In genomic region chr6:46376562-46376969, GRCh38 we compare ENCODE assay signal across 9 cellular contexts.
DNase-seq lines count a peak whose midpoint lies in the region; ATAC-seq and TF ChIP-seq lines count a peak whose summit lies in the region.
"Had no signal": no experiment of that assay in that cellular context is flagged by ENCODE, and none has a peak within 500 bp of the region (broad histone marks: within the 10 kb centered on the region; RNA-seq: fewer than 3 reads in every experiment).

No MANE protein-coding gene starts in this region.

- H3K9me3 ChIP-seq in Karpas-422 (ENCODE audit: low read length) (no peaks in the 10 kb centered on the region), Caco-2 (no peaks in the 10 kb centered on the region)

- H3K4ac ChIP-seq in mesendoderm (ENCODE audit: low read depth, low read length), result no peak overlapping the region

- no peak overlapping the region for H3K56ac ChIP-seq in mesendoderm (ENCODE audit: low read length)

- H3K27ac Mint-ChIP-seq in immature natural killer cell (peak overlapping the region; percentile 68 to 91 (median 80)), Caco-2 (ENCODE audit: unreplicated experiment) (no peak overlapping the region)

- no peak overlapping the region for H4K8ac ChIP-seq in mesendoderm (ENCODE audit: low read depth, low read length)

- H3K9ac ChIP-seq in Karpas-422 (ENCODE audit: low read length) (peak overlapping the region; percentile 64), mesendoderm (ENCODE audit: low read length) (no peak overlapping the region)

- H3K36me3 ChIP-seq in Karpas-422 (ENCODE audit: insufficient read depth, low read length) (no peaks in the 10 kb centered on the region), mesendoderm (ENCODE audit: control insufficient read depth, insufficient read depth, low read length) (no peaks in the 10 kb centered on the region), Caco-2 (ENCODE audit: control insufficient read depth, insufficient read depth, low read length) (no peaks in the 10 kb centered on the region)

- POLR2A ChIA-PET in Caco-2 (lab: Charles Lee), result no interaction called here

- no peaks in the 10 kb centered on the region for H3K79me1 ChIP-seq in mesendoderm (ENCODE audit: low read length)

- no peak overlapping the region for H2BK5ac ChIP-seq in mesendoderm (ENCODE audit: low read length)

- no peak overlapping the region for H4K5ac ChIP-seq in mesendoderm (ENCODE audit: low read length)

- no TSS peak for BruUV-seq in Caco-2 (replicated peaks; lab: Mats Ljungman, UMichigan)

- H3K4me1 Mint-ChIP-seq in immature natural killer cell (peaks cover 23 to 28% of the 10 kb centered on the region in 2 donors), Caco-2 (ENCODE audit: low read depth, unreplicated experiment) (no peaks in the 10 kb centered on the region)

- no peak overlapping the region for H2BK15ac ChIP-seq in mesendoderm (replicated peaks; ENCODE audit: low read depth)

- H2BK120ac ChIP-seq in mesendoderm (ENCODE audit: low read depth, low read length), result no peak overlapping the region

- ATAC-seq in GM18861 (IDR thresholded peaks at IDR 0.05; ENCODE audit: unreplicated experiment) (peak; percentile 81), HG02571 (IDR thresholded peaks at IDR 0.05; ENCODE audit: unreplicated experiment) (peak; percentile 91)

- H3K4me1 ChIP-seq in Karpas-422 (ENCODE audit: low read length) (peaks cover 57% of the 10 kb centered on the region), mesendoderm (ENCODE audit: control insufficient read depth, low read depth, low read length) (no peaks in the 10 kb centered on the region), Caco-2 (no peaks in the 10 kb centered on the region)

- no peak overlapping the region for H3K23ac ChIP-seq in mesendoderm (ENCODE audit: low read length)

- H3K27me3 Mint-ChIP-seq in immature natural killer cell (ENCODE audit: low read depth in 3 of 3) (no peaks in the 10 kb centered on the region), Caco-2 (ENCODE audit: insufficient read depth, unreplicated experiment) (peaks cover 10% of the 10 kb centered on the region)

- intact Hi-C loops in Caco-2 (cut with micrococcal nuclease; ENCODE audit: unreplicated experiment), result no loop called here

- H3K18ac ChIP-seq in mesendoderm (ENCODE audit: low read length), result no peak overlapping the region

- H3K4me3 Mint-ChIP-seq in immature natural killer cell (peak overlapping the region; percentile 72 to 83 (median 79)), Caco-2 (ENCODE audit: unreplicated experiment) (no peak overlapping the region)

- peak overlapping the region; percentile 79 for H3K4me2 ChIP-seq in Karpas-422 (ENCODE audit: low read depth, low read length, poor library complexity, severe bottlenecking)
- H3K4me2 ChIP-seq in mesendoderm (ENCODE audit: low read length), result no peak overlapping the region

- peaks cover 0 to 5% (median 0%) of the 10 kb centered on the region in 3 donors for H3K36me3 Mint-ChIP-seq in immature natural killer cell
- no peaks in the 10 kb centered on the region for H3K36me3 Mint-ChIP-seq in Caco-2 (ENCODE audit: insufficient read depth, unreplicated experiment)

- H2AK5ac ChIP-seq in mesendoderm (ENCODE audit: low read length), result no peak overlapping the region

- H3K9me2 ChIP-seq in Karpas-422 (replicated peaks; ENCODE audit: insufficient read depth, low read length), result no peaks in the 10 kb centered on the region

- TF ChIP-seq CTCF in Caco-2 (IDR thresholded peaks at IDR 0.05; ENCODE audit: insufficient read depth in 1 of 2, low read depth in 1 of 2, low read length in 1 of 2, severe bottlenecking in 1 of 2, unreplicated experiment in 1 of 2), result no peak

- DNase-seq in Karpas-422, result peak; percentile 85
- peak; percentile 8 to 22 (median 9) for DNase-seq in immature natural killer cell
- no peak for DNase-seq in NCI-H1930 (lab: John Stamatoyannopoulos, UW)
- DNase-seq in NCI-H146 treated with DMSO at 0.1 percent for 48 hours (lab: John Stamatoyannopoulos, UW; ENCODE audit: unreplicated experiment), result no peak
- no peak for DNase-seq in mesendoderm
- DNase-seq in Caco-2, result no peak
- DNase-seq: effector CD8-positive, alpha-beta T cell had no signal

- H3K79me2 ChIP-seq in Karpas-422 (ENCODE audit: low read length) (no peaks in the 10 kb centered on the region), mesendoderm (ENCODE audit: control insufficient read depth, insufficient read depth, low read length) (no peaks in the 10 kb centered on the region)

- H3K9me3 Mint-ChIP-seq in immature natural killer cell (no peaks in the 10 kb centered on the region), Caco-2 (ENCODE audit: unreplicated experiment) (no peaks in the 10 kb centered on the region)

- H3K27me3 ChIP-seq in Karpas-422 (ENCODE audit: low read length), result no peaks in the 10 kb centered on the region
- H3K27me3 ChIP-seq in mesendoderm (ENCODE audit: insufficient read depth, low read length, poor library complexity), result no peaks in the 10 kb centered on the region
- no peaks in the 10 kb centered on the region for H3K27me3 ChIP-seq in Caco-2 (replicated peaks; ENCODE audit: control insufficient read depth, insufficient read depth, low read length)

- no CpG with 5 or more reads among the region's 7 CpGs for WGBS in mesendoderm (ENCODE audit: extremely low coverage, insufficient coverage, low lambda C conversion rate)

- H3K27ac ChIP-seq in Karpas-422 (ENCODE audit: low read length) (peak overlapping the region; percentile 92), mesendoderm (ENCODE audit: low read depth, low read length) (no peak overlapping the region)

- H3K4me3 ChIP-seq in Karpas-422 (ENCODE audit: low read length), result peak overlapping the region; percentile 41
- H3K4me3 ChIP-seq in mesendoderm (ENCODE audit: low read length), result no peak overlapping the region
- H3K4me3 ChIP-seq in Caco-2 (ENCODE audit: low read depth, low read length), result no peak overlapping the region

- H2AFZ ChIP-seq in Karpas-422 (ENCODE audit: low read length), result peak overlapping the region; percentile 73

- H4K20me1 ChIP-seq in Karpas-422 (ENCODE audit: insufficient read depth, low read depth, low read length), result no peaks in the 10 kb centered on the region

- CTCF ChIA-PET in Caco-2 (lab: Charles Lee), result no interaction called here

Comparison
In these comparisons a context has a peak if more than half of its experiments do, and no peak if none do; other contexts are left out.
1. DNase-seq: peak in Karpas-422 (single experiment) and immature natural killer cell (3 of 3); none in NCI-H1930 (0 of 2), NCI-H146 treated with DMSO at 0.1 percent for 48 hours (single experiment), mesendoderm (single experiment) and Caco-2 (0 of 2).